ENCODE assay signal across 8 cellular contexts in genomic region chr4:140150636-140150885, GRCh38.
DNase-seq lines count a peak whose midpoint lies in the region; ATAC-seq and FAIRE-seq lines count a peak whose summit lies in the region.

No MANE protein-coding gene starts in this region.

- peak overlapping the region; percentile 85 for H3K4me3 ChIP-seq in neuron (ENCODE audit: low read length)

- H3K36me3 Mint-ChIP-seq in T-helper 1 cell treated with Interleukin-12 subunit alpha and Interleukin-12 subunit beta and Interleukin-4 antibody, amounts not matched to agents 30 μg/mL and 1 μg/mL, for 36 hours (ENCODE audit: low read depth): no peaks in the 10 kb centered on the region

- peak overlapping the region; percentile 82 for H3K27ac Mint-ChIP-seq in T-helper 1 cell treated with Interleukin-12 subunit alpha and Interleukin-12 subunit beta and Interleukin-4 antibody, amounts not matched to agents 30 μg/mL and 1 μg/mL, for 36 hours

- H2AFZ ChIP-seq in neuron (ENCODE audit: low read depth, low read length): peak overlapping the region; percentile 39

- no peaks in the 10 kb centered on the region for H3K36me3 ChIP-seq in neuron (ENCODE audit: insufficient read depth, low read length)

- no peaks in the 10 kb centered on the region for H3K27me3 ChIP-seq in neuron (ENCODE audit: insufficient read depth, low read length)

- peaks cover 27% of the 10 kb centered on the region for H3K4me1 ChIP-seq in neuron (ENCODE audit: insufficient read depth, low read length)

- H3K4me1 Mint-ChIP-seq in T-helper 1 cell treated with Interleukin-12 subunit alpha and Interleukin-12 subunit beta and Interleukin-4 antibody, amounts not matched to agents 30 μg/mL and 1 μg/mL, for 36 hours (ENCODE audit: low read depth): peaks cover 23% of the 10 kb centered on the region

- peak overlapping the region; percentile 87 for H3K4me3 Mint-ChIP-seq in T-helper 1 cell treated with Interleukin-12 subunit alpha and Interleukin-12 subunit beta and Interleukin-4 antibody, amounts not matched to agents 30 μg/mL and 1 μg/mL, for 36 hours

- peaks cover 72% of the 10 kb centered on the region for H3K27me3 Mint-ChIP-seq in T-helper 1 cell treated with Interleukin-12 subunit alpha and Interleukin-12 subunit beta and Interleukin-4 antibody, amounts not matched to agents 30 μg/mL and 1 μg/mL, for 36 hours (ENCODE audit: low read depth)

- H3K9me3 Mint-ChIP-seq in T-helper 1 cell treated with Interleukin-12 subunit alpha and Interleukin-12 subunit beta and Interleukin-4 antibody, amounts not matched to agents 30 μg/mL and 1 μg/mL, for 36 hours: no peaks in the 10 kb centered on the region

- ATAC-seq in HG02798 (IDR thresholded peaks at IDR 0.05; ENCODE audit: poor library complexity, unreplicated experiment): no peak

- no peaks in the 10 kb centered on the region for H3K9me3 ChIP-seq in neuron (ENCODE audit: low read length)

- DNase-seq in NCI-H2081 treated with DMSO at 0.1 percent for 48 hours (lab: John Stamatoyannopoulos, UW) (peak; percentile 49), NCI-H2081 (lab: John Stamatoyannopoulos, UW) (no peak), NCI-H446 (lab: John Stamatoyannopoulos, UW) (no peak), COR-L47 (lab: John Stamatoyannopoulos, UW) (no peak)

- FAIRE-seq in endometrium (lab: Jason Lieb, UNC): peak; percentile 74
